In the genomic region with DNA sequence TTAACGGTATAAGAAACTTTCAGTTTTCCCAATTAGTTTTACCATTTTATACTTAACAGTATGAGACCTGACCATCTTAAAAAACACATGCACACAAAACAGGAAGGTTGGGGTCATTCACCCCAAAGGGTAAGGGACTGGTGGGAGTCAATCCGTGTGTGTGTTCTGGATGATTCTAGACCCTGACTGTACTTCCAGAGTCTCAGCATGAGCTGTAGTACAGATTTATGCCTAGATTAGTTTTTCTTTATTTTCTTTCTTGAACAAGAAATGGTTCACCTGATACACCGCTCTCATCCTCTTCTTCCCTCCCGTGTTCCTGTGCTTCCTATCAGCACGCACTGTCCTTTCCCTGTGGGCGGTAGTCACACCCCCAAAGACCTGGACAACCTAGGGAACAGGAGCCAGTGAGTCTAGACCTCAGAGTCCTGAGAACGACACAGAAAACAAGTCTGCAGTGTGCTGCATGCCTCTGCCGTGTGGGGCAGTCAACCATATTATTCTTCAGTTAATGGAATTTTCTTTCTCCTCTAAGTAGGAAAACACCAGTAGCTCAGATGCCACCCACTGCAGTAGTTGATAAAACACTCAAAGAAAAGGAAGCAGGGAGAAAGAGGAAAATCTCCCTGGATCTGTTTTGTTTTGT, we compare ENCODE assay signal across 2 cellular contexts.
TF ChIP-seq lines count a peak whose summit lies in the region.

No MANE protein-coding gene starts in this region.

TF ChIP-seq in SK-N-SH treated with all-trans-retinoic acid at 6 μM for 48 hours, 23 proteins besides CTCF, POLR2A, EP300 and RAD21:
- TF ChIP-seq, protein P1, sequence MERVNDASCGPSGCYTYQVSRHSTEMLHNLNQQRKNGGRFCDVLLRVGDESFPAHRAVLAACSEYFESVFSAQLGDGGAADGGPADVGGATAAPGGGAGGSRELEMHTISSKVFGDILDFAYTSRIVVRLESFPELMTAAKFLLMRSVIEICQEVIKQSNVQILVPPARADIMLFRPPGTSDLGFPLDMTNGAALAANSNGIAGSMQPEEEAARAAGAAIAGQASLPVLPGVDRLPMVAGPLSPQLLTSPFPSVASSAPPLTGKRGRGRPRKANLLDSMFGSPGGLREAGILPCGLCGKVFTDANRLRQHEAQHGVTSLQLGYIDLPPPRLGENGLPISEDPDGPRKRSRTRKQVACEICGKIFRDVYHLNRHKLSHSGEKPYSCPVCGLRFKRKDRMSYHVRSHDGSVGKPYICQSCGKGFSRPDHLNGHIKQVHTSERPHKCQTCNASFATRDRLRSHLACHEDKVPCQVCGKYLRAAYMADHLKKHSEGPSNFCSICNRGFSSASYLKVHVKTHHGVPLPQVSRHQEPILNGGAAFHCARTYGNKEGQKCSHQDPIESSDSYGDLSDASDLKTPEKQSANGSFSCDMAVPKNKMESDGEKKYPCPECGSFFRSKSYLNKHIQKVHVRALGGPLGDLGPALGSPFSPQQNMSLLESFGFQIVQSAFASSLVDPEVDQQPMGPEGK (CRISPR knock-in tag; IDR thresholded peaks at IDR 0.05; ENCODE audit: borderline replicate concordance): no peak
- TF ChIP-seq OSR1 (CRISPR knock-in tag; IDR thresholded peaks at IDR 0.05) (no peak), RARB (CRISPR knock-in tag; IDR thresholded peaks at IDR 0.05) (no peak), ZC3H10 (CRISPR knock-in tag; IDR thresholded peaks at IDR 0.05) (no peak), PPARA (CRISPR knock-in tag; IDR thresholded peaks at IDR 0.05; ENCODE audit: borderline replicate concordance) (no peak), ESRRG (CRISPR knock-in tag; IDR thresholded peaks at IDR 0.05) (no peak), GLIS3 (CRISPR knock-in tag; IDR thresholded peaks at IDR 0.05) (no peak), ZFP30 (CRISPR knock-in tag; IDR thresholded peaks at IDR 0.05) (no peak), ISL1 (CRISPR knock-in tag; IDR thresholded peaks at IDR 0.05) (no peak), ZFP3 (CRISPR knock-in tag; IDR thresholded peaks at IDR 0.05) (no peak), ZNF8 (CRISPR knock-in tag; IDR thresholded peaks at IDR 0.05) (no peak), SNAI2 (CRISPR knock-in tag; IDR thresholded peaks at IDR 0.05) (no peak)
- TF ChIP-seq, protein P2, sequence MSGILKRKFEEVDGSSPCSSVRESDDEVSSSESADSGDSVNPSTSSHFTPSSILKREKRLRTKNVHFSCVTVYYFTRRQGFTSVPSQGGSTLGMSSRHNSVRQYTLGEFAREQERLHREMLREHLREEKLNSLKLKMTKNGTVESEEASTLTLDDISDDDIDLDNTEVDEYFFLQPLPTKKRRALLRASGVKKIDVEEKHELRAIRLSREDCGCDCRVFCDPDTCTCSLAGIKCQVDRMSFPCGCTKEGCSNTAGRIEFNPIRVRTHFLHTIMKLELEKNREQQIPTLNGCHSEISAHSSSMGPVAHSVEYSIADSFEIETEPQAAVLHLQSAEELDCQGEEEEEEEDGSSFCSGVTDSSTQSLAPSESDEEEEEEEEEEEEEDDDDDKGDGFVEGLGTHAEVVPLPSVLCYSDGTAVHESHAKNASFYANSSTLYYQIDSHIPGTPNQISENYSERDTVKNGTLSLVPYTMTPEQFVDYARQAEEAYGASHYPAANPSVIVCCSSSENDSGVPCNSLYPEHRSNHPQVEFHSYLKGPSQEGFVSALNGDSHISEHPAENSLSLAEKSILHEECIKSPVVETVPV (CRISPR knock-in tag; IDR thresholded peaks at IDR 0.05): no peak
- TF ChIP-seq, protein P3, sequence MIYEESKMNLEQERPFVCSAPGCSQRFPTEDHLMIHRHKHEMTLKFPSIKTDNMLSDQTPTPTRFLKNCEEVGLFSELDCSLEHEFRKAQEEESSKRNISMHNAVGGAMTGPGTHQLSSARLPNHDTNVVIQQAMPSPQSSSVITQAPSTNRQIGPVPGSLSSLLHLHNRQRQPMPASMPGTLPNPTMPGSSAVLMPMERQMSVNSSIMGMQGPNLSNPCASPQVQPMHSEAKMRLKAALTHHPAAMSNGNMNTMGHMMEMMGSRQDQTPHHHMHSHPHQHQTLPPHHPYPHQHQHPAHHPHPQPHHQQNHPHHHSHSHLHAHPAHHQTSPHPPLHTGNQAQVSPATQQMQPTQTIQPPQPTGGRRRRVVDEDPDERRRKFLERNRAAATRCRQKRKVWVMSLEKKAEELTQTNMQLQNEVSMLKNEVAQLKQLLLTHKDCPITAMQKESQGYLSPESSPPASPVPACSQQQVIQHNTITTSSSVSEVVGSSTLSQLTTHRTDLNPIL (CRISPR knock-in tag; IDR thresholded peaks at IDR 0.05; ENCODE audit: low read depth): no peak
- TF ChIP-seq, protein P4, sequence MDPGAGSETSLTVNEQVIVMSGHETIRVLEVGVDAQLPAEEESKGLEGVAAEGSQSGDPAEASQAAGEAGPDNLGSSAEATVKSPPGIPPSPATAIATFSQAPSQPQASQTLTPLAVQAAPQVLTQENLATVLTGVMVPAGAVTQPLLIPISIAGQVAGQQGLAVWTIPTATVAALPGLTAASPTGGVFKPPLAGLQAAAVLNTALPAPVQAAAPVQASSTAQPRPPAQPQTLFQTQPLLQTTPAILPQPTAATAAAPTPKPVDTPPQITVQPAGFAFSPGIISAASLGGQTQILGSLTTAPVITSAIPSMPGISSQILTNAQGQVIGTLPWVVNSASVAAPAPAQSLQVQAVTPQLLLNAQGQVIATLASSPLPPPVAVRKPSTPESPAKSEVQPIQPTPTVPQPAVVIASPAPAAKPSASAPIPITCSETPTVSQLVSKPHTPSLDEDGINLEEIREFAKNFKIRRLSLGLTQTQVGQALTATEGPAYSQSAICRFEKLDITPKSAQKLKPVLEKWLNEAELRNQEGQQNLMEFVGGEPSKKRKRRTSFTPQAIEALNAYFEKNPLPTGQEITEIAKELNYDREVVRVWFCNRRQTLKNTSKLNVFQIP (CRISPR knock-in tag; IDR thresholded peaks at IDR 0.05; ENCODE audit: borderline replicate concordance, low read depth): no peak

TF ChIP-seq in SK-N-SH, 30 proteins besides CTCF, POLR2A, EP300 and RAD21 (continued from another document):
- TF ChIP-seq, protein P5, sequence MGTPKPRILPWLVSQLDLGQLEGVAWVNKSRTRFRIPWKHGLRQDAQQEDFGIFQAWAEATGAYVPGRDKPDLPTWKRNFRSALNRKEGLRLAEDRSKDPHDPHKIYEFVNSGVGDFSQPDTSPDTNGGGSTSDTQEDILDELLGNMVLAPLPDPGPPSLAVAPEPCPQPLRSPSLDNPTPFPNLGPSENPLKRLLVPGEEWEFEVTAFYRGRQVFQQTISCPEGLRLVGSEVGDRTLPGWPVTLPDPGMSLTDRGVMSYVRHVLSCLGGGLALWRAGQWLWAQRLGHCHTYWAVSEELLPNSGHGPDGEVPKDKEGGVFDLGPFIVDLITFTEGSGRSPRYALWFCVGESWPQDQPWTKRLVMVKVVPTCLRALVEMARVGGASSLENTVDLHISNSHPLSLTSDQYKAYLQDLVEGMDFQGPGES (IDR thresholded peaks at IDR 0.05; ENCODE audit: low read depth, low read length): no peak
- TF ChIP-seq, protein P6, sequence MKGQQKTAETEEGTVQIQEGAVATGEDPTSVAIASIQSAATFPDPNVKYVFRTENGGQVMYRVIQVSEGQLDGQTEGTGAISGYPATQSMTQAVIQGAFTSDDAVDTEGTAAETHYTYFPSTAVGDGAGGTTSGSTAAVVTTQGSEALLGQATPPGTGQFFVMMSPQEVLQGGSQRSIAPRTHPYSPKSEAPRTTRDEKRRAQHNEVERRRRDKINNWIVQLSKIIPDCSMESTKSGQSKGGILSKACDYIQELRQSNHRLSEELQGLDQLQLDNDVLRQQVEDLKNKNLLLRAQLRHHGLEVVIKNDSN (IDR thresholded peaks at IDR 0.05; ENCODE audit: borderline replicate concordance, low read depth): no peak
- no peak for TF ChIP-seq NFIC (IDR thresholded peaks at IDR 0.05; ENCODE audit: borderline replicate concordance)
- TF ChIP-seq FOXJ3 (CRISPR knock-in tag; IDR thresholded peaks at IDR 0.05): no peak
- TF ChIP-seq, protein P7, sequence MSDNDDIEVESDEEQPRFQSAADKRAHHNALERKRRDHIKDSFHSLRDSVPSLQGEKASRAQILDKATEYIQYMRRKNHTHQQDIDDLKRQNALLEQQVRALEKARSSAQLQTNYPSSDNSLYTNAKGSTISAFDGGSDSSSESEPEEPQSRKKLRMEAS (IDR thresholded peaks at IDR 0.05; ENCODE audit: low read depth): no peak
- TF ChIP-seq, protein P8, sequence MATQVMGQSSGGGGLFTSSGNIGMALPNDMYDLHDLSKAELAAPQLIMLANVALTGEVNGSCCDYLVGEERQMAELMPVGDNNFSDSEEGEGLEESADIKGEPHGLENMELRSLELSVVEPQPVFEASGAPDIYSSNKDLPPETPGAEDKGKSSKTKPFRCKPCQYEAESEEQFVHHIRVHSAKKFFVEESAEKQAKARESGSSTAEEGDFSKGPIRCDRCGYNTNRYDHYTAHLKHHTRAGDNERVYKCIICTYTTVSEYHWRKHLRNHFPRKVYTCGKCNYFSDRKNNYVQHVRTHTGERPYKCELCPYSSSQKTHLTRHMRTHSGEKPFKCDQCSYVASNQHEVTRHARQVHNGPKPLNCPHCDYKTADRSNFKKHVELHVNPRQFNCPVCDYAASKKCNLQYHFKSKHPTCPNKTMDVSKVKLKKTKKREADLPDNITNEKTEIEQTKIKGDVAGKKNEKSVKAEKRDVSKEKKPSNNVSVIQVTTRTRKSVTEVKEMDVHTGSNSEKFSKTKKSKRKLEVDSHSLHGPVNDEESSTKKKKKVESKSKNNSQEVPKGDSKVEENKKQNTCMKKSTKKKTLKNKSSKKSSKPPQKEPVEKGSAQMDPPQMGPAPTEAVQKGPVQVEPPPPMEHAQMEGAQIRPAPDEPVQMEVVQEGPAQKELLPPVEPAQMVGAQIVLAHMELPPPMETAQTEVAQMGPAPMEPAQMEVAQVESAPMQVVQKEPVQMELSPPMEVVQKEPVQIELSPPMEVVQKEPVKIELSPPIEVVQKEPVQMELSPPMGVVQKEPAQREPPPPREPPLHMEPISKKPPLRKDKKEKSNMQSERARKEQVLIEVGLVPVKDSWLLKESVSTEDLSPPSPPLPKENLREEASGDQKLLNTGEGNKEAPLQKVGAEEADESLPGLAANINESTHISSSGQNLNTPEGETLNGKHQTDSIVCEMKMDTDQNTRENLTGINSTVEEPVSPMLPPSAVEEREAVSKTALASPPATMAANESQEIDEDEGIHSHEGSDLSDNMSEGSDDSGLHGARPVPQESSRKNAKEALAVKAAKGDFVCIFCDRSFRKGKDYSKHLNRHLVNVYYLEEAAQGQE (IDR thresholded peaks at IDR 0.05; ENCODE audit: low read depth, low read length): no peak
